In genomic region chr2:143226714-143227541, GRCh38 we compare ENCODE assay signal across 25 cellular contexts.
DNase-seq lines count a peak whose midpoint lies in the region; ATAC-seq and TF ChIP-seq lines count a peak whose summit lies in the region.
"Had no signal": no experiment of that assay in that cellular context is flagged by ENCODE, and none has a peak within 500 bp of the region (broad histone marks: within the 10 kb centered on the region; RNA-seq: fewer than 3 reads in every experiment).

No MANE protein-coding gene starts in this region.

- TF ChIP-seq POLR2A in erythroblast (IDR thresholded peaks at IDR 0.05; ENCODE audit: low read length) = no peak

- H3K36me3 Mint-ChIP-seq in activated T-cell treated with anti-CD3 and anti-CD28 coated beads, Interleukin-2, amount 50 U/mL, for 24 hours (ENCODE audit: low read depth) = peaks cover 50% of the 10 kb centered on the region
- H3K36me3 Mint-ChIP-seq in CD4-positive, alpha-beta memory T cell = peaks cover 44 to 54% of the 10 kb centered on the region in 2 donors
- H3K36me3 Mint-ChIP-seq in T-helper 17 cell (ENCODE audit: low read depth) = peaks cover 5% of the 10 kb centered on the region

- H3K27me3 ChIP-seq in CD4-positive, alpha-beta memory T cell (ENCODE audit: insufficient read depth, low read length) = no peaks in the 10 kb centered on the region
- H3K27me3 ChIP-seq: BLaER1, MG63 had no signal

- H3K9me3 ChIP-seq in CD4-positive, alpha-beta memory T cell (ENCODE audit: control insufficient read depth in 1 of 2, low read length in 2 of 2) = no peaks in the 10 kb centered on the region
- no peaks in the 10 kb centered on the region for H3K9me3 ChIP-seq in T-helper 17 cell (ENCODE audit: control insufficient read depth, low read length, poor library complexity, severe bottlenecking)
- H3K9me3 ChIP-seq: BLaER1, HAP-1, MG63 had no signal

- no peaks in the 10 kb centered on the region for H3K27me3 Mint-ChIP-seq in activated T-cell treated with anti-CD3 and anti-CD28 coated beads, Interleukin-2, amount 50 U/mL, for 24 hours
- H3K27me3 Mint-ChIP-seq in CD4-positive, alpha-beta memory T cell = no peaks in the 10 kb centered on the region
- no peaks in the 10 kb centered on the region for H3K27me3 Mint-ChIP-seq in T-helper 17 cell
- H3K27me3 Mint-ChIP-seq: IgD-negative memory B cell had no signal

- peaks cover 19% of the 10 kb centered on the region for H3K36me3 ChIP-seq in CD4-positive, alpha-beta memory T cell (ENCODE audit: insufficient read depth, low read length)
- H3K36me3 ChIP-seq: HAP-1, MG63 had no signal

- DNase-seq in activated T-cell treated with anti-CD3 and anti-CD28 coated beads, Interleukin-2, amount 50 U/mL, for 24 hours = no peak
- no peak for DNase-seq in activated T-cell treated with anti-CD3 and anti-CD28 coated beads for 4 hours
- DNase-seq in CD4-positive, alpha-beta memory T cell = no peak
- DNase-seq in T-helper 17 cell = no peak
- peak; percentile 13 for DNase-seq in middle frontal gyrus (ENCODE audit: extremely low spot score, low spot score)
- no peak for DNase-seq in erythroblast (lab: John Stamatoyannopoulos, UW)
- DNase-seq in G401 (ENCODE audit: low spot score) = no peak
- no peak for DNase-seq in HPDE6-E6E7 (ENCODE audit: extremely low spot score)
- DNase-seq: COR-L47, DMS 273 treated with DMSO at 0.1 percent for 48 hours, GDM1, GM23248, Karpas-422, MG63, NCI-H1048, NCI-H1436, NCI-H1930, NCI-H2171, NCI-H526, PC-3, RPMI8226, SIG-M5 had no signal

- CTCF ChIA-PET in CD4-positive, alpha-beta memory T cell (lab: Charles Lee; ENCODE audit: partially characterized antibody) = interaction anchor here (1.8 to 8.8 kb wide), 3 partner anchors 32 to 115 kb away, joined by 8 to 112 read pairs (median 97); no protein-coding TSS in a partner anchor

- no peak overlapping the region for H3K4me3 ChIP-seq in CD4-positive, alpha-beta memory T cell (ENCODE audit: low read length in 2 of 2)
- H3K4me3 ChIP-seq: BLaER1, GM23248, HAP-1, MG63 had no signal

- no peak overlapping the region for H3K27ac ChIP-seq in CD4-positive, alpha-beta memory T cell (ENCODE audit: low read depth, low read length)
- H3K27ac ChIP-seq: BLaER1, GM23248 had no signal

- H3K4me1 Mint-ChIP-seq in activated T-cell treated with anti-CD3 and anti-CD28 coated beads, Interleukin-2, amount 50 U/mL, for 24 hours (ENCODE audit: low read depth) = peaks cover 47% of the 10 kb centered on the region
- peaks cover 36 to 65% (median 50%) of the 10 kb centered on the region in 4 donors for H3K4me1 Mint-ChIP-seq in CD4-positive, alpha-beta memory T cell
- H3K4me1 Mint-ChIP-seq in T-helper 17 cell = peaks cover 24% of the 10 kb centered on the region

- in situ Hi-C loops in G401 (cut with HindIII; ENCODE audit: low sequenced_read_pairs) = no loop called here

- POLR2A ChIA-PET in CD4-positive, alpha-beta memory T cell (lab: Charles Lee; ENCODE audit: partially characterized antibody) = interaction anchor here (1.3 to 2.2 kb wide), 4 partner anchors 12 to 99 kb away, joined by 4 to 15 read pairs (median 5); no protein-coding TSS in a partner anchor

- no peaks in the 10 kb centered on the region for H3K9me3 Mint-ChIP-seq in activated T-cell treated with anti-CD3 and anti-CD28 coated beads, Interleukin-2, amount 50 U/mL, for 24 hours
- H3K9me3 Mint-ChIP-seq in CD4-positive, alpha-beta memory T cell = peaks cover 0 to 8% (median 6%) of the 10 kb centered on the region in 8 donors

- no peak for ATAC-seq in T-helper 17 cell
- ATAC-seq: PC-3 had no signal

- H3K4me3 Mint-ChIP-seq in activated T-cell treated with anti-CD3 and anti-CD28 coated beads, Interleukin-2, amount 50 U/mL, for 24 hours = no peak overlapping the region
- peak overlapping the region in 7 of 8 donors; percentile 9 to 76 (median 64) for H3K4me3 Mint-ChIP-seq in CD4-positive, alpha-beta memory T cell
- H3K4me3 Mint-ChIP-seq in T-helper 17 cell = peak overlapping the region; percentile 82
- H3K4me3 Mint-ChIP-seq: IgD-negative memory B cell had no signal

- H3K27ac Mint-ChIP-seq in activated T-cell treated with anti-CD3 and anti-CD28 coated beads, Interleukin-2, amount 50 U/mL, for 24 hours = peak overlapping the region; percentile 57
- H3K27ac Mint-ChIP-seq in CD4-positive, alpha-beta memory T cell = peak overlapping the region; percentile 11 to 90 (median 74)
- peak overlapping the region; percentile 89 for H3K27ac Mint-ChIP-seq in T-helper 17 cell

- H3K4me1 ChIP-seq in CD4-positive, alpha-beta memory T cell (ENCODE audit: insufficient read depth, low read length) = peaks cover 60% of the 10 kb centered on the region
- H3K4me1 ChIP-seq: BLaER1, HAP-1 had no signal

- intact Hi-C loops in CD4-positive, alpha-beta memory T cell (cut with micrococcal nuclease) = no loop called here
